Comparison of ENCODE assay signal across 26 cellular contexts in the genomic region with DNA sequence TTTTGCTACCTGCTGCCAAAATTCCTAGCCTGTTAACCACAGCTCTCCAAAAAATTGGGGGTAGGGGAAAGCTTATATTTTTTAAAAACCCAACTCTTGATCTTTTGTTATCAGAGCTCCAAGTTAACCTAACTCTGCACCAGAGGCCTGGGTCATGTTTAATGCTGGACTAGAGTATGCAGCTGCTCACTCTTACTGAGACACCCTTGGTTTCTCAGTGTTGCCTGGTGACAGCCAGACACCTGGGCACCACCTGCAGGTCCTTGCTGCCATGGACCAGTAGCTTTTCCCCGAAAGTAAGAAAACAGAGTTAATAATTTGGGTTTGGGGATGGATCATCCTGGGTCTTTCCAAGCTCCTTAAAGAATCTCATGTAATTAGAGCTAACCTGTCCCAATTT. TPM values are rescaled to one million over a fixed set of nuclear protein-coding genes. Genes with fewer than 3 reads are reported as not detected.
"Had no signal": no experiment of that assay in that cellular context is flagged by ENCODE, and none has a peak within 500 bp of the region (broad histone marks: within the 10 kb centered on the region; RNA-seq: fewer than 3 reads in every experiment).

No MANE protein-coding gene starts in this region.

- H3K36me3 ChIP-seq: colonic mucosa had no signal

- H3K27ac Mint-ChIP-seq: activated B cell treated with CpG ODN at 0.5 μM for 24 hours; activated CD4-positive, alpha-beta T cell treated with anti-CD3 and anti-CD28 coated beads, Interleukin-2, amount 10 ng/mL, durations not matched to agents 24 days and 14 days; activated CD8-positive, alpha-beta memory T cell treated with anti-CD3 and anti-CD28 coated beads, Interleukin-2, amount 10 ng/mL, durations not matched to agents 7 days and 5 days; activated naive CD4-positive, alpha-beta T cell treated with anti-CD3 and anti-CD28 coated beads, Interleukin-2, amount 50 U/mL, for 72 hours; activated T-cell treated with anti-CD3 and anti-CD28 coated beads, Interleukin-2, amount 50 U/mL, for 24 hours; activated T-helper 1 cell treated with anti-CD3 and anti-CD28 coated beads, Interleukin-12 subunit alpha, Interleukin-12 subunit beta, Interleukin-2, Interleukin-4 antibody, amounts not matched to agents 30 ng/mL and 10 ng/mL and 1 ng/mL, durations not matched to agents 14 hours and 24 hours and 36 hours; T-helper 17 cell had no signal

- DNase-seq: activated B cell treated with CpG ODN at 0.5 μM for 24 hours; activated CD4-positive, alpha-beta T cell treated with anti-CD3 and anti-CD28 coated beads for 1 hour; activated CD4-positive, alpha-beta T cell treated with anti-CD3 and anti-CD28 coated beads, Interleukin-2, amount 10 ng/mL, durations not matched to agents 24 days and 14 days; activated CD4-positive, alpha-beta T cell treated with anti-CD3 and anti-CD28 coated beads, Interleukin-2, amount 50 U/mL, for 48 hours; activated CD8-positive, alpha-beta memory T cell treated with anti-CD3 and anti-CD28 coated beads, Interleukin-2, amount 10 ng/mL, durations not matched to agents 7 days and 5 days; activated effector memory CD4-positive, alpha-beta T cell treated with Interleukin-2 at 50 U/mL for 16 hours; activated naive CD4-positive, alpha-beta T cell treated with Interleukin-2 at 50 U/mL for 16 hours; activated T-cell treated with anti-CD3 and anti-CD28 coated beads, Interleukin-2, amount 50 U/mL, for 24 hours; amygdala; caudate nucleus; colonic mucosa; Kasumi-1; KBM-7; NCI-H1436; NCI-H1694 treated with DMSO at 0.1 percent for 48 hours; NCI-H2029 treated with DMSO at 0.1 percent for 48 hours; NCI-H2171; NCI-H345; NCI-H524; SIG-M5; T-helper 17 cell; T-helper 9 cell had no signal

- H3K9me3 Mint-ChIP-seq: activated B cell treated with CpG ODN at 0.5 μM for 24 hours; activated CD4-positive, alpha-beta T cell treated with anti-CD3 and anti-CD28 coated beads, Interleukin-2, amount 10 ng/mL, durations not matched to agents 24 days and 14 days; activated naive CD4-positive, alpha-beta T cell treated with anti-CD3 and anti-CD28 coated beads, Interleukin-2, amount 50 U/mL, for 72 hours; activated T-cell treated with anti-CD3 and anti-CD28 coated beads, Interleukin-2, amount 50 U/mL, for 24 hours; activated T-helper 1 cell treated with anti-CD3 and anti-CD28 coated beads, Interleukin-12 subunit alpha, Interleukin-12 subunit beta, Interleukin-2, Interleukin-4 antibody, amounts not matched to agents 30 ng/mL and 10 ng/mL and 1 ng/mL, durations not matched to agents 14 hours and 24 hours and 36 hours had no signal

- H3K4me3 Mint-ChIP-seq: activated B cell treated with CpG ODN at 0.5 μM for 24 hours; activated CD4-positive, alpha-beta T cell treated with anti-CD3 and anti-CD28 coated beads, Interleukin-2, amount 10 ng/mL, durations not matched to agents 24 days and 14 days; activated CD8-positive, alpha-beta memory T cell treated with anti-CD3 and anti-CD28 coated beads, Interleukin-2, amount 10 ng/mL, durations not matched to agents 7 days and 5 days; activated T-cell treated with anti-CD3 and anti-CD28 coated beads, Interleukin-2, amount 50 U/mL, for 24 hours; activated T-helper 1 cell treated with anti-CD3 and anti-CD28 coated beads, Interleukin-12 subunit alpha, Interleukin-12 subunit beta, Interleukin-2, Interleukin-4 antibody, amounts not matched to agents 30 ng/mL and 10 ng/mL and 1 ng/mL, durations not matched to agents 14 hours and 24 hours and 36 hours; T-helper 17 cell had no signal

- H3K27me3 ChIP-seq: colonic mucosa had no signal

- H3K27me3 Mint-ChIP-seq: activated CD8-positive, alpha-beta memory T cell treated with anti-CD3 and anti-CD28 coated beads, Interleukin-2, amount 10 ng/mL, durations not matched to agents 7 days and 5 days had no signal

- ATAC-seq: activated CD8-positive, alpha-beta memory T cell treated with anti-CD3 and anti-CD28 coated beads, Interleukin-2, amount 10 ng/mL, durations not matched to agents 7 days and 5 days; activated naive CD4-positive, alpha-beta T cell treated with anti-CD3 and anti-CD28 coated beads, Interleukin-2, amount 50 U/mL, for 72 hours; T-helper 17 cell had no signal

- H3K36me3 Mint-ChIP-seq: activated CD8-positive, alpha-beta memory T cell treated with anti-CD3 and anti-CD28 coated beads, Interleukin-2, amount 10 ng/mL, durations not matched to agents 7 days and 5 days; activated naive CD4-positive, alpha-beta T cell treated with anti-CD3 and anti-CD28 coated beads, Interleukin-2, amount 50 U/mL, for 72 hours had no signal

- H3K4me3 ChIP-seq: colonic mucosa had no signal

- H3K4me1 ChIP-seq: colonic mucosa had no signal

- H3K27ac ChIP-seq: colonic mucosa had no signal

- H3K9me3 ChIP-seq: colonic mucosa had no signal

- H3K4me1 Mint-ChIP-seq: activated B cell treated with CpG ODN at 0.5 μM for 24 hours; activated CD4-positive, alpha-beta T cell treated with anti-CD3 and anti-CD28 coated beads, Interleukin-2, amount 10 ng/mL, durations not matched to agents 24 days and 14 days; activated CD8-positive, alpha-beta memory T cell treated with anti-CD3 and anti-CD28 coated beads, Interleukin-2, amount 10 ng/mL, durations not matched to agents 7 days and 5 days had no signal

RNA-seq across cellular contexts. Expression of a gene that starts 30.1 kb away (rescaled TPM):
- total RNA-seq: activated B cell treated with CpG ODN at 0.5 μM for 24 hours; activated CD4-positive, alpha-beta T cell treated with anti-CD3 and anti-CD28 coated beads, Interleukin-2, amount 10 ng/mL, durations not matched to agents 24 days and 14 days; activated CD8-positive, alpha-beta memory T cell treated with anti-CD3 and anti-CD28 coated beads, Interleukin-2, amount 10 ng/mL, durations not matched to agents 7 days and 5 days; activated naive CD4-positive, alpha-beta T cell treated with anti-CD3 and anti-CD28 coated beads, Interleukin-2, amount 50 U/mL, for 72 hours; activated T-helper 1 cell treated with anti-CD3 and anti-CD28 coated beads, Interleukin-12 subunit alpha, Interleukin-12 subunit beta, Interleukin-2, Interleukin-4 antibody, amounts not matched to agents 30 ng/mL and 10 ng/mL and 1 ng/mL, durations not matched to agents 14 hours and 24 hours and 36 hours; OCI-LY7; RPMI7951; T-helper 17 cell had no signal
